In the genomic region with DNA sequence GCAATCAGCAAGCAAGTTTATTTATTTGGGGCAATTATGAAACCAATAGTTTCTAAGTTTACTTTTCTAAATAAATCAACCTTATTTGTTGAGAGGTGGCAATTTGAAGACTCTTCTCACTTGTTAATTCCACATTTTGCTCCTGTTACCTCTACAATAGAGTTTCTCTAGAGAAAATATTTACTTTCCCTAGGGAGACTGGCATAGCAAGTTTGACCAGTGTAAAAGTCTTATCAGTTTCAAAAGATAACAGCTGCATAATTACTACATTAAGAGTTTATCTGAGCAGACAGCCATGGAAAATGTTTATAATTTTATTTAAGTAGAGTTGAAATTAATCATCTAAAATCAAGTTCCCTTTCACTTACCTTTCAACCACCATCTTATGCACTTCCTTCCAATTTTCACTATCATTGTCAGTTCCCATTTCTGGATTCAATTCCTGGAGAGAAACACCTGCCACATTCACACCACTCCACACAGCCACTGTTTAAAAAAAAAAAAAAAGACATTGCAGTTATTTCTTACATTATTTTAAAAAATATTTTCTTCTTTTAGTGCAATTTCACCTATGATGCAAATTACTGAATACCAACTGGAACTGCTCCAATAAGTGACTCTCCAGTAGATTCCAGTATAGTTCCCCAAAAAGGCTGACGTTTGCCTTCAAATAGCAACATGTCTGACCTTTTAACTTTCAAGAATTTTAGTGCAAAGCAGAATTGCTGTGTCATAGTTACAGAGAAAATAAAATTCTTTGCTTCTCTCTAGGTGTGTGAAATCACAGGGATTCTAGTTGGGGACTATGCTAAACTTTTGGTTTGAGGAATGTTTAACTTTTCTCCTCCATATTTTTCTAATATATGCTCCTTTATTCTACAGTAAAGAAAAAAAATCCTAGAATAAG, we compare ENCODE assay signal across 12 cellular contexts. TPM values are rescaled to one million over a fixed set of nuclear protein-coding genes. Genes with fewer than 3 reads are reported as not detected.
DNase-seq lines count a peak whose midpoint lies in the region; ATAC-seq, FAIRE-seq and TF ChIP-seq lines count a peak whose summit lies in the region.
"Had no signal": no experiment of that assay in that cellular context is flagged by ENCODE, and none has a peak within 500 bp of the region (broad histone marks: within the 10 kb centered on the region; RNA-seq: fewer than 3 reads in every experiment).

No MANE protein-coding gene starts in this region.

- peak; percentile 24 for FAIRE-seq in islet of Langerhans (lab: Jason Lieb, UNC)

- CTCF ChIA-PET in Calu3 (lab: Charles Lee): interaction anchor here (0.7 kb wide), 2 partner anchors 19 to 29 kb away, joined by 3 read pairs; no protein-coding TSS in a partner anchor
- CTCF ChIA-PET in activated CD8-positive, alpha-beta T cell treated with anti-CD3 and anti-CD28 coated beads for 36 hours (lab: Charles Lee): no interaction called here

- peaks cover 63% of the 10 kb centered on the region for H3K36me3 ChIP-seq in ACC112 (ENCODE audit: insufficient read depth, low read length)

- peak overlapping the region; percentile 48 for H3K27ac ChIP-seq in ACC112 (ENCODE audit: low read depth, low read length)

- ATAC-seq in activated CD8-positive, alpha-beta T cell treated with anti-CD3 and anti-CD28 coated beads for 36 hours: no peak
- no peak for ATAC-seq in GM19035 (IDR thresholded peaks at IDR 0.05; ENCODE audit: unreplicated experiment)

- peaks cover 9% of the 10 kb centered on the region for H3K79me2 ChIP-seq in ACC112 (ENCODE audit: control insufficient read depth, insufficient read depth, low read length, unreplicated experiment)

- H3K4me1 Mint-ChIP-seq in Calu3 (ENCODE audit: low read depth, unreplicated experiment): peaks cover 41% of the 10 kb centered on the region
- H3K4me1 Mint-ChIP-seq in activated CD8-positive, alpha-beta T cell treated with anti-CD3 and anti-CD28 coated beads for 36 hours (ENCODE audit: low read depth): peaks cover 49% of the 10 kb centered on the region

- DNase-seq in Calu3 (no peak), midbrain (lab: John Stamatoyannopoulos, UW) (no peak), NCI-H526 treated with DMSO at 0.1 percent for 48 hours (lab: John Stamatoyannopoulos, UW) (no peak), UCSD-AML1 (lab: John Stamatoyannopoulos, UW; ENCODE audit: unreplicated experiment) (no peak)
- DNase-seq in activated CD8-positive, alpha-beta T cell treated with anti-CD3 and anti-CD28 coated beads for 36 hours: no peak
- DNase-seq: activated CD4-positive, alpha-beta T cell treated with anti-CD3 and anti-CD28 coated beads for 48 hours; NCI-H187 treated with DMSO at 0.1 percent for 48 hours; substantia nigra had no signal

- BruUV-seq in Calu3 (replicated peaks; lab: Mats Ljungman, UMichigan): no TSS peak

- H3K4me1 ChIP-seq in ACC112 (ENCODE audit: control insufficient read depth, insufficient read depth, low read length, unreplicated experiment): peaks cover 9% of the 10 kb centered on the region

- no peak overlapping the region for H3K4me3 ChIP-seq in ACC112 (ENCODE audit: low read depth, low read length)

- H3K27me3 Mint-ChIP-seq in Calu3 (ENCODE audit: unreplicated experiment): no peaks in the 10 kb centered on the region
- H3K27me3 Mint-ChIP-seq in activated CD8-positive, alpha-beta T cell treated with anti-CD3 and anti-CD28 coated beads for 36 hours: no peaks in the 10 kb centered on the region

- intact Hi-C loops in Calu3 (cut with micrococcal nuclease; ENCODE audit: unreplicated experiment): loop anchor here (2.0 to 5.0 kb wide), 2 partner anchors 19 to 34 kb away; a partner anchor contains a TSS
- intact Hi-C loops in activated CD8-positive, alpha-beta T cell treated with anti-CD3 and anti-CD28 coated beads for 36 hours (cut with micrococcal nuclease): no loop called here

- no peak overlapping the region for H2AFZ ChIP-seq in ACC112 (ENCODE audit: low read length, unreplicated experiment)

- no peaks in the 10 kb centered on the region for H3K27me3 ChIP-seq in ACC112 (ENCODE audit: insufficient read depth, low read length)

- POLR2A ChIA-PET in activated CD8-positive, alpha-beta T cell treated with anti-CD3 and anti-CD28 coated beads for 36 hours (lab: Charles Lee): interaction anchor here (2.1 kb wide), 1 partner anchor 11 kb away, joined by 13 read pairs; no protein-coding TSS in a partner anchor

- peaks cover 67% of the 10 kb centered on the region for H3K36me3 Mint-ChIP-seq in Calu3 (ENCODE audit: insufficient read depth, unreplicated experiment)
- H3K36me3 Mint-ChIP-seq in activated CD8-positive, alpha-beta T cell treated with anti-CD3 and anti-CD28 coated beads for 36 hours (ENCODE audit: low read depth): peaks cover 80% of the 10 kb centered on the region

- no peak overlapping the region for H3K4me3 Mint-ChIP-seq in Calu3 (ENCODE audit: low read depth, unreplicated experiment)
- no peak overlapping the region for H3K4me3 Mint-ChIP-seq in activated CD8-positive, alpha-beta T cell treated with anti-CD3 and anti-CD28 coated beads for 36 hours
- H3K4me3 Mint-ChIP-seq: CD14-positive monocyte had no signal

- no peaks in the 10 kb centered on the region for H3K9me3 Mint-ChIP-seq in Calu3 (ENCODE audit: low read depth, unreplicated experiment)
- no peaks in the 10 kb centered on the region for H3K9me3 Mint-ChIP-seq in activated CD8-positive, alpha-beta T cell treated with anti-CD3 and anti-CD28 coated beads for 36 hours
- H3K9me3 Mint-ChIP-seq: CD14-positive monocyte had no signal

- TF ChIP-seq CTCF in Calu3 (IDR thresholded peaks at IDR 0.05; ENCODE audit: unreplicated experiment): no peak
- TF ChIP-seq CTCF in activated CD8-positive, alpha-beta T cell treated with anti-CD3 and anti-CD28 coated beads for 36 hours (IDR thresholded peaks at IDR 0.05): no peak

- peak overlapping the region; percentile 70 for H3K27ac Mint-ChIP-seq in Calu3 (ENCODE audit: unreplicated experiment)
- peak overlapping the region; percentile 73 for H3K27ac Mint-ChIP-seq in activated CD8-positive, alpha-beta T cell treated with anti-CD3 and anti-CD28 coated beads for 36 hours

RNA-seq across cellular contexts. Expression of a gene that starts 19.4 kb away (rescaled TPM):
- 816 and 826 TPM in 2 replicates for total RNA-seq in Calu3 (2022)
- total RNA-seq in activated CD8-positive, alpha-beta T cell treated with anti-CD3 and anti-CD28 coated beads for 36 hours: 1,000 to 10,000 TPM; 2,161 to 2,384 TPM

RNA-seq across cellular contexts. Expression of a gene that starts 33.6 kb away (rescaled TPM):
- total RNA-seq in Calu3 (2022): not detected in 2 replicates
- total RNA-seq in activated CD8-positive, alpha-beta T cell treated with anti-CD3 and anti-CD28 coated beads for 36 hours: not detected
